ENCODE assay signal across 12 cellular contexts in genomic region chr9:98809311-98810105, GRCh38. TPM values are rescaled to one million over a fixed set of nuclear protein-coding genes. Genes with fewer than 3 reads are reported as not detected.
DNase-seq lines count a peak whose midpoint lies in the region; ATAC-seq and TF ChIP-seq lines count a peak whose summit lies in the region.
"Had no signal": no experiment of that assay in that cellular context is flagged by ENCODE, and none has a peak within 500 bp of the region (broad histone marks: within the 10 kb centered on the region; RNA-seq: fewer than 3 reads in every experiment).

No MANE protein-coding gene starts in this region.

- DNase-seq in activated naive CD4-positive, alpha-beta T cell treated with anti-CD3 and anti-CD28 coated beads for 36 hours = no peak
- no peak for DNase-seq in activated naive CD4-positive, alpha-beta T cell treated with anti-CD3 and anti-CD28 coated beads, Interleukin-2, amount 50 U/mL, for 16 hours
- DNase-seq in activated T-helper 1 cell treated with anti-CD3 and anti-CD28 coated beads, Interleukin-12 subunit alpha, Interleukin-12 subunit beta, Interleukin-2, Interleukin-4 antibody, amounts not matched to agents 30 ng/mL and 10 ng/mL and 1 ng/mL, durations not matched to agents 14 hours and 24 hours and 36 hours (ENCODE audit: low spot score) = no peak
- DNase-seq in left lung (no peak), transverse colon (peak; percentile 39), HCEC 1CT (no peak)
- DNase-seq in activated CD4-positive, CD25-positive, alpha-beta regulatory T cell (lab: John Stamatoyannopoulos, UW) = no peak
- DNase-seq: activated effector memory CD4-positive, alpha-beta T cell treated with anti-CD3 and anti-CD28 coated beads, Interleukin-2, amount 50 U/mL, for 16 hours; NCI-H2171; trophoblast cell had no signal

- TF ChIP-seq CTCF in left lung (IDR thresholded peaks at IDR 0.05) (no peak), transverse colon (IDR thresholded peaks at IDR 0.05) (no peak)

- H3K9me3 ChIP-seq in left lung (no peaks in the 10 kb centered on the region), transverse colon (no peaks in the 10 kb centered on the region)

- CTCF ChIA-PET in activated naive CD4-positive, alpha-beta T cell treated with anti-CD3 and anti-CD28 coated beads for 36 hours (lab: Charles Lee) = no interaction called here

- no peak for TF ChIP-seq POLR2A in transverse colon (IDR thresholded peaks at IDR 0.05)

- H3K4me3 Mint-ChIP-seq in activated naive CD4-positive, alpha-beta T cell treated with anti-CD3 and anti-CD28 coated beads for 36 hours = peak overlapping the region; percentile 82
- H3K4me3 Mint-ChIP-seq in activated T-helper 1 cell treated with anti-CD3 and anti-CD28 coated beads, Interleukin-12 subunit alpha, Interleukin-12 subunit beta, Interleukin-2, Interleukin-4 antibody, amounts not matched to agents 30 ng/mL and 10 ng/mL and 1 ng/mL, durations not matched to agents 14 hours and 24 hours and 36 hours = peak overlapping the region; percentile 63

- H3K4me1 ChIP-seq in left lung (peaks cover 11 to 15% of the 10 kb centered on the region in 2 donors), transverse colon (peaks cover 18 to 64% (median 53%) of the 10 kb centered on the region in 4 donors)

- no peaks in the 10 kb centered on the region for H3K27me3 Mint-ChIP-seq in activated naive CD4-positive, alpha-beta T cell treated with anti-CD3 and anti-CD28 coated beads for 36 hours (ENCODE audit: low read depth)
- peaks cover 49% of the 10 kb centered on the region for H3K27me3 Mint-ChIP-seq in activated T-helper 1 cell treated with anti-CD3 and anti-CD28 coated beads, Interleukin-12 subunit alpha, Interleukin-12 subunit beta, Interleukin-2, Interleukin-4 antibody, amounts not matched to agents 30 ng/mL and 10 ng/mL and 1 ng/mL, durations not matched to agents 14 hours and 24 hours and 36 hours (ENCODE audit: insufficient read depth)

- in situ Hi-C loops in transverse colon (cut with MboI; ENCODE audit: low pct_ligation_motif_present in 1 of 4, low pct_unique_long_range_greater_than_20kb in 1 of 4, low sequenced_read_pairs in 3 of 4) = no loop called here

- H3K9me3 Mint-ChIP-seq in activated naive CD4-positive, alpha-beta T cell treated with anti-CD3 and anti-CD28 coated beads for 36 hours = no peaks in the 10 kb centered on the region
- H3K9me3 Mint-ChIP-seq in activated T-helper 1 cell treated with anti-CD3 and anti-CD28 coated beads, Interleukin-12 subunit alpha, Interleukin-12 subunit beta, Interleukin-2, Interleukin-4 antibody, amounts not matched to agents 30 ng/mL and 10 ng/mL and 1 ng/mL, durations not matched to agents 14 hours and 24 hours and 36 hours = peaks cover 3% of the 10 kb centered on the region

- H3K27ac ChIP-seq in left lung (peak overlapping the region; percentile 34 to 35), transverse colon (peak overlapping the region; percentile 82 to 89 (median 88))

- H3K4me3 ChIP-seq in left lung (peak overlapping the region in 1 of 2 donors; percentile 46), transverse colon (peak overlapping the region in 2 of 4 donors; percentile 56 to 94)

- WGBS in transverse colon (ENCODE audit: low coverage in 1 of 2), 2 donors = 64 to 69% methylated on average over 7 to 9 of the region's 9 CpGs

- H3K4me1 Mint-ChIP-seq in activated naive CD4-positive, alpha-beta T cell treated with anti-CD3 and anti-CD28 coated beads for 36 hours (ENCODE audit: low read depth) = peaks cover 43% of the 10 kb centered on the region
- H3K4me1 Mint-ChIP-seq in activated T-helper 1 cell treated with anti-CD3 and anti-CD28 coated beads, Interleukin-12 subunit alpha, Interleukin-12 subunit beta, Interleukin-2, Interleukin-4 antibody, amounts not matched to agents 30 ng/mL and 10 ng/mL and 1 ng/mL, durations not matched to agents 14 hours and 24 hours and 36 hours (ENCODE audit: low read depth) = peaks cover 12% of the 10 kb centered on the region

- H3K27me3 ChIP-seq in left lung (peaks cover 0 to 55% of the 10 kb centered on the region in 2 donors), transverse colon (no peaks in the 10 kb centered on the region)

- ATAC-seq in left lung (peak; percentile 24), GM18858 (IDR thresholded peaks at IDR 0.05; ENCODE audit: unreplicated experiment) (no peak)
- ATAC-seq: SK-N-SH treated with all-trans-retinoic acid at 6 μM for 48 hours had no signal

- H3K36me3 ChIP-seq in left lung (no peaks in the 10 kb centered on the region), transverse colon (no peaks in the 10 kb centered on the region)

- intact Hi-C loops in activated naive CD4-positive, alpha-beta T cell treated with anti-CD3 and anti-CD28 coated beads for 36 hours (cut with micrococcal nuclease) = loop anchor here (2.0 to 5.0 kb wide), 4 partner anchors 39 to 443 kb away; partner anchors contain the start of genes ALG2 and SEC61B
- intact Hi-C loops in activated T-helper 1 cell treated with anti-CD3 and anti-CD28 coated beads, Interleukin-12 subunit alpha, Interleukin-12 subunit beta, Interleukin-2, Interleukin-4 antibody, amounts not matched to agents 30 ng/mL and 10 ng/mL and 1 ng/mL, durations not matched to agents 14 hours and 24 hours and 36 hours (cut with micrococcal nuclease) = loop anchor here (5.0 kb wide), 1 partner anchor 1788 kb away; no protein-coding TSS in a partner anchor
- intact Hi-C loops in left lung (cut with DNase I) = no loop called here
- intact Hi-C loops in transverse colon (cut with DNase I; ENCODE audit: low total_unique reads) = no loop called here

- no peak for TF ChIP-seq EP300 in transverse colon (IDR thresholded peaks at IDR 0.05; ENCODE audit: low read depth)

- peaks cover 6% of the 10 kb centered on the region for H3K36me3 Mint-ChIP-seq in activated naive CD4-positive, alpha-beta T cell treated with anti-CD3 and anti-CD28 coated beads for 36 hours (ENCODE audit: low read depth)
- H3K36me3 Mint-ChIP-seq in activated T-helper 1 cell treated with anti-CD3 and anti-CD28 coated beads, Interleukin-12 subunit alpha, Interleukin-12 subunit beta, Interleukin-2, Interleukin-4 antibody, amounts not matched to agents 30 ng/mL and 10 ng/mL and 1 ng/mL, durations not matched to agents 14 hours and 24 hours and 36 hours (ENCODE audit: low read depth) = peaks cover 2% of the 10 kb centered on the region

- no peak overlapping the region for H3K27ac Mint-ChIP-seq in activated naive CD4-positive, alpha-beta T cell treated with anti-CD3 and anti-CD28 coated beads for 36 hours
- no peak overlapping the region for H3K27ac Mint-ChIP-seq in activated T-helper 1 cell treated with anti-CD3 and anti-CD28 coated beads, Interleukin-12 subunit alpha, Interleukin-12 subunit beta, Interleukin-2, Interleukin-4 antibody, amounts not matched to agents 30 ng/mL and 10 ng/mL and 1 ng/mL, durations not matched to agents 14 hours and 24 hours and 36 hours

RNA-seq across cellular contexts. Expression of gene GALNT12, which starts 2.0 kb away (rescaled TPM):
- total RNA-seq in activated naive CD4-positive, alpha-beta T cell treated with anti-CD3 and anti-CD28 coated beads for 36 hours = 10 to 100 TPM; 12.9 to 13.5 TPM
- 2.3 and 2.5 TPM in 2 replicates for total RNA-seq in activated T-helper 1 cell treated with anti-CD3 and anti-CD28 coated beads, Interleukin-12 subunit alpha, Interleukin-12 subunit beta, Interleukin-2, Interleukin-4 antibody, amounts not matched to agents 30 ng/mL and 10 ng/mL and 1 ng/mL, durations not matched to agents 14 hours and 24 hours and 36 hours
- total RNA-seq in left lung = 10 to 100 TPM; 20.0 to 21.3 TPM
- total RNA-seq in transverse colon = 100 to 1,000 TPM in 3 of 4 donors, 10 to 100 TPM in 1; 79.7 to 174 (median 120) TPM

RNA-seq across cellular contexts. Expression of gene ANKS6, which starts 13.2 kb away (rescaled TPM):
- total RNA-seq in activated naive CD4-positive, alpha-beta T cell treated with anti-CD3 and anti-CD28 coated beads for 36 hours = 10 to 100 TPM; 14.6 to 15.0 TPM
- total RNA-seq in activated T-helper 1 cell treated with anti-CD3 and anti-CD28 coated beads, Interleukin-12 subunit alpha, Interleukin-12 subunit beta, Interleukin-2, Interleukin-4 antibody, amounts not matched to agents 30 ng/mL and 10 ng/mL and 1 ng/mL, durations not matched to agents 14 hours and 24 hours and 36 hours = 10.6 and 11.1 TPM in 2 replicates
- total RNA-seq in left lung (10 to 100 TPM; 23.4 to 26.9 TPM), transverse colon (10 to 100 TPM; 18.3 to 35.9 (median 29.3) TPM)

Comparison
In these comparisons a context has a peak if more than half of its experiments do, and no peak if none do; other contexts are left out.
1. intact Hi-C loops: an anchor here in activated naive CD4-positive, alpha-beta T cell treated with anti-CD3 and anti-CD28 coated beads for 36 hours (2.0 to 5.0 kb wide) and activated T-helper 1 cell treated with anti-CD3 and anti-CD28 coated beads, Interleukin-12 subunit alpha, Interleukin-12 subunit beta, Interleukin-2, Interleukin-4 antibody, amounts not matched to agents 30 ng/mL and 10 ng/mL and 1 ng/mL, durations not matched to agents 14 hours and 24 hours and 36 hours (5.0 kb wide); none called in left lung and transverse colon.